In the genomic region with DNA sequence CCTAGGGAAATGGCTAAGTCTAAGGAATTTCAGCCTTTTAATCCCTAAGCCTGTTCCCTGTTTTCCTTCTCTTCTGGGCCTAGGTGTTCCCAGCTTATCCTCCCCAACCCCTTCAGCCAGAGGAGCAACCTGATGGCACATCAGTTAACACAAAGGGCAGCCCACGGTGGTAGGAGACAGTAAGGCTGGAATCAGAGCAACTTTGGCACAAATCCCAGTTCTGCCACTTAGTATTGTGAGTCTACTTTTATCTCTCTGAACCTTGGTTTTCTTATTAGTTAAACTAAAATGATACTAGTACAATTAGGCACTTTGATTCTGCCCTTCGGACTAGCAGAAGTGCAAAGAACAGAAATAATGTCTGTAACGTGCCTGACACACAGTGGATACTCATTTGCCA, we compare ENCODE assay signal across 18 cellular contexts.
A peak's percentile ranks its signal among the peaks of the same experiment; 100 is the strongest.
DNase-seq lines count a peak whose midpoint lies in the region; ATAC-seq and TF ChIP-seq lines count a peak whose summit lies in the region.
"Had no signal": no experiment of that assay in that cellular context is flagged by ENCODE, and none has a peak within 500 bp of the region (broad histone marks: within the 10 kb centered on the region; RNA-seq: fewer than 3 reads in every experiment).

No MANE protein-coding gene starts in this region.

- no peak for TF ChIP-seq CTCF in thoracic aorta (IDR thresholded peaks at IDR 0.05)

- no peak for ATAC-seq in thoracic aorta (ENCODE audit: insufficient number of reproducible peaks, low FRiP score, low read depth)
- ATAC-seq in HG02571 (IDR thresholded peaks at IDR 0.05; ENCODE audit: unreplicated experiment) = no peak
- ATAC-seq: activated T-cell treated with anti-CD3 and anti-CD28 coated beads, Interleukin-2, amount 50 U/mL, for 4 hours; Panc1 had no signal

- H3K36me3 ChIP-seq in thoracic aorta = no peaks in the 10 kb centered on the region

- H3K27me3 ChIP-seq in thoracic aorta (replicated peaks; ENCODE audit: insufficient read depth) = no peaks in the 10 kb centered on the region

- no peaks in the 10 kb centered on the region for H3K9me3 ChIP-seq in thoracic aorta

- peak; percentile 25 for DNase-seq in NCI-H1105 treated with DMSO at 0.1 percent for 48 hours (lab: John Stamatoyannopoulos, UW)
- DNase-seq in NCI-H1105 (lab: John Stamatoyannopoulos, UW) = no peak
- peak; percentile 79 for DNase-seq in NCI-H69 (lab: John Stamatoyannopoulos, UW)
- DNase-seq in lung microvascular endothelial cell (ENCODE audit: low read depth in 2 of 2) = peak; percentile 31 to 53
- DNase-seq in thoracic aorta (ENCODE audit: low spot score) = no peak
- DNase-seq in A172 (ENCODE audit: low spot score) = no peak
- no peak for DNase-seq in stimulated activated CD4-positive, alpha-beta T cell treated with anti-CD3 and anti-CD28 coated beads, Interleukin-4, amount 100 ng/mL, for 24 hours
- DNase-seq: 8988T; activated T-cell treated with anti-CD3 and anti-CD28 coated beads, Interleukin-2, amount 50 U/mL, for 4 hours; effector CD8-positive, alpha-beta T cell; NCI-H1436; NCI-H524 treated with DMSO at 0.1 percent for 48 hours; retina; stimulated activated CD4-positive, alpha-beta T cell treated with anti-CD3 and anti-CD28 coated beads, Interleukin-2, amount 100 ng/mL, for 24 hours had no signal

- no peak overlapping the region for H3K4me3 ChIP-seq in thoracic aorta

- H3K27ac ChIP-seq in thoracic aorta = peak overlapping the region; percentile 56 to 60
- H3K27ac ChIP-seq: C4-2B, KMS-11 had no signal

- peaks cover 19 to 40% of the 10 kb centered on the region in 2 donors for H3K4me1 ChIP-seq in thoracic aorta (ENCODE audit: control insufficient read depth in 1 of 2, low read depth in 2 of 2)

Comparison
In these comparisons a context has a peak if more than half of its experiments do, and no peak if none do; other contexts are left out.
1. DNase-seq: peak in NCI-H1105 treated with DMSO at 0.1 percent for 48 hours (single experiment), NCI-H69 (single experiment) and lung microvascular endothelial cell (2 of 2); none in NCI-H1105 (single experiment), thoracic aorta (single experiment), A172 (single experiment) and stimulated activated CD4-positive, alpha-beta T cell treated with anti-CD3 and anti-CD28 coated beads, Interleukin-4, amount 100 ng/mL, for 24 hours (single experiment).